In the genomic region with DNA sequence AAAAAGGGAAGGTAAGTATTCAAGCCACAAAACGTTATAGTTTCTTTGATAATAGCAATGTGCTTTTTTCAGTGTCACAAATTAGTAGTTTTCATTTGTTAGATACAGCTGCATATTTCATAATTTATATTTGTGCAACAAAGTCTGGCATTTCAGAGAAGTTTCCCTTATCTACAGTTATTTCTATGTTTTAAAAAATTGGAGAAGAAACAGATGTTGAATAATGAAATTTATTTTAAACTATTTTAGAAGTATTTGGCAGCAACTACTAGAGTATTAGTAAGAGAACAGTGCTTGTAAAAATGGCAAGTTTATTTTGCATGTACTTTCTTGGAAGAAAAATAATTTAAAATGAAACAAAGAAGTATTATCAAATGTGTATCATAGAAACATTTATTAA, we compare ENCODE assay signal across 20 cellular contexts.
DNase-seq lines count a peak whose midpoint lies in the region; ATAC-seq, FAIRE-seq and TF ChIP-seq lines count a peak whose summit lies in the region.
"Had no signal": no experiment of that assay in that cellular context is flagged by ENCODE, and none has a peak within 500 bp of the region (broad histone marks: within the 10 kb centered on the region; RNA-seq: fewer than 3 reads in every experiment).

No MANE protein-coding gene starts in this region.

- no peaks in the 10 kb centered on the region; the same call in 1 of the 2 replicates for H3K36me3 ChIP-seq in BE2C
- H3K36me3 ChIP-seq: BLaER1 had no signal

- H3K27me3 ChIP-seq in BE2C, result no peaks in the 10 kb centered on the region
- H3K27me3 ChIP-seq: BLaER1 had no signal

- peak; percentile 97 for FAIRE-seq in endometrium (lab: Jason Lieb, UNC)
- FAIRE-seq: HTR-8/SVneo had no signal

- ATAC-seq in Right ventricle myocardium inferior (peak; percentile 26), left cardiac atrium (no peak), SK-N-SH treated with all-trans-retinoic acid at 6 μM for 48 hours (peak; percentile 38), HG03565 (IDR thresholded peaks at IDR 0.05; ENCODE audit: unreplicated experiment) (no peak), HG02938 (IDR thresholded peaks at IDR 0.05; ENCODE audit: unreplicated experiment) (no peak)

- intact Hi-C loops in Right ventricle myocardium inferior (cut with DNase I) (no loop called here), left cardiac atrium (cut with DNase I) (no loop called here)

- no peak overlapping the region for H3K4me3 ChIP-seq in BE2C (ENCODE audit: low read depth, low read length)
- H3K4me3 ChIP-seq: BLaER1 had no signal

- no peaks in the 10 kb centered on the region; the same call in 1 of the 2 replicates for H3K4me1 ChIP-seq in BE2C
- H3K4me1 ChIP-seq: BLaER1 had no signal

- H3K9me3 ChIP-seq in BE2C, result no peaks in the 10 kb centered on the region

- DNase-seq in Right ventricle myocardium inferior (ENCODE audit: missing footprints) (no peak), left cardiac atrium (no peak), BE2C (no peak)
- DNase-seq: ACHN; CD4-positive, CD25-positive, alpha-beta regulatory T cell; H7; KBM-7; NCI-H1105 treated with DMSO at 0.1 percent for 48 hours; NCI-H146; NCI-H1930; NCI-H2107; NCI-H446; NCI-H524 treated with DMSO at 0.1 percent for 48 hours; NCI-H774 had no signal

- TF ChIP-seq CTCF in BE2C (IDR thresholded peaks at IDR 0.05; ENCODE audit: low read depth, low read length), result no peak

TF ChIP-seq in SK-N-SH treated with all-trans-retinoic acid at 6 μM for 48 hours, 23 proteins besides CTCF, POLR2A, EP300 and RAD21:
- TF ChIP-seq ESRRG (CRISPR knock-in tag; IDR thresholded peaks at IDR 0.05), result no peak
- TF ChIP-seq TCF4 (CRISPR knock-in tag; IDR thresholded peaks at IDR 0.05; ENCODE audit: borderline replicate concordance), result peak; percentile 73
- peak; percentile 90 for TF ChIP-seq ISL1 (CRISPR knock-in tag; IDR thresholded peaks at IDR 0.05)
- TF ChIP-seq CREB5 (CRISPR knock-in tag; IDR thresholded peaks at IDR 0.05; ENCODE audit: low read depth), result no peak
- TF ChIP-seq SNAI2 (CRISPR knock-in tag; IDR thresholded peaks at IDR 0.05), result no peak

Comparison
In these comparisons a context has a peak if more than half of its experiments do, and no peak if none do; other contexts are left out.
1. ATAC-seq: peak in Right ventricle myocardium inferior (single experiment) and SK-N-SH treated with all-trans-retinoic acid at 6 μM for 48 hours (single experiment); none in left cardiac atrium (0 of 2), HG03565 (single experiment) and HG02938 (single experiment).